ENCODE assay signal across 1 cellular context in genomic region chr3:139358857-139359562, GRCh38.
TF ChIP-seq lines count a peak whose summit lies in the region.

No MANE protein-coding gene starts in this region.

TF ChIP-seq in HEK293, 187 proteins besides CTCF, POLR2A, EP300 and RAD21 (continued from another document):
- no peak for TF ChIP-seq HIC1 (tag by site-specific recombination; IDR thresholded peaks at IDR 0.05)
- TF ChIP-seq, protein P1, sequence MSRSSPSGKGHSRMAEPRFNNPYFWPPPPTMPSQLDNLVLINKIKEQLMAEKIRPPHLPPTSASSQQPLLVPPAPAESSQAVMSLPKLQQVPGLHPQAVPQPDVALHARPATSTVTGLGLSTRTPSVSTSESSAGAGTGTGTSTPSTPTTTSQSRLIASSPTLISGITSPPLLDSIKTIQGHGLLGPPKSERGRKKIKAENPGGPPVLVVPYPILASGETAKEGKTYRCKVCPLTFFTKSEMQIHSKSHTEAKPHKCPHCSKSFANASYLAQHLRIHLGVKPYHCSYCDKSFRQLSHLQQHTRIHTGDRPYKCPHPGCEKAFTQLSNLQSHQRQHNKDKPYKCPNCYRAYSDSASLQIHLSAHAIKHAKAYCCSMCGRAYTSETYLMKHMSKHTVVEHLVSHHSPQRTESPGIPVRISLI (tag by site-specific recombination; IDR thresholded peaks at IDR 0.05), result no peak
- no peak for TF ChIP-seq ZNF423 (tag by site-specific recombination; IDR thresholded peaks at IDR 0.05)
- no peak for TF ChIP-seq ZSCAN23 (tag by site-specific recombination; IDR thresholded peaks at IDR 0.05)
- no peak for TF ChIP-seq ZNF416 (tag by site-specific recombination; IDR thresholded peaks at IDR 0.05)
- no peak for TF ChIP-seq ZNF394 (tag by site-specific recombination; IDR thresholded peaks at IDR 0.05; ENCODE audit: borderline replicate concordance)
- TF ChIP-seq SP7 (tag by site-specific recombination; IDR thresholded peaks at IDR 0.05), result peak; percentile 87
- TF ChIP-seq BCL11A (tag by site-specific recombination; IDR thresholded peaks at IDR 0.05; ENCODE audit: low read depth), result no peak
- TF ChIP-seq ZNF146 (tag by site-specific recombination; IDR thresholded peaks at IDR 0.05), result no peak
